ENCODE assay signal across 13 cellular contexts in the genomic region with DNA sequence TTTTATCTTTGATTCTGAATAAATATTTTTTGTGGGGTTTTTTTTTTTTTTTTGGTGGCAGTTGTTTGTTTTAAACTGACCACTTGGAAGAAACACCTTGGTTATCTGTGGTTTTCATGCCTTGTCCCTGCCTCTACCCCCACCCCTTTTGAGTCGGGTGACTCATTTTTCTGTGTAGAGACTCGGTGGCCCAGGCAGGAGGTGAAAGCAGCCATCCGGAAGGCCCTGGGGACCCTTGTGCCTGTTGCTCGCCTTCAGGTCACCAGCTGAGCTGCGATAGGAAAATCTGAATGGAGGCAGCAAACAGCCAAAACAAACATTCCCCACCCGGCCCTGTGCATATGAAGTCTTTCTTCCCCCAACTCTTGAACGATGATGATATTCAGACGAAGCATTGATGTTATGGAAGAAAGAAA. TPM values are rescaled to one million over a fixed set of nuclear protein-coding genes. Genes with fewer than 3 reads are reported as not detected.
DNase-seq lines count a peak whose midpoint lies in the region; ATAC-seq and TF ChIP-seq lines count a peak whose summit lies in the region.
"Had no signal": no experiment of that assay in that cellular context is flagged by ENCODE, and none has a peak within 500 bp of the region (broad histone marks: within the 10 kb centered on the region; RNA-seq: fewer than 3 reads in every experiment).

No MANE protein-coding gene starts in this region.

- H3K9me3 ChIP-seq in skeletal muscle tissue (ENCODE audit: control insufficient read depth in 3 of 3, low read length in 3 of 3): no peaks in the 10 kb centered on the region
- H3K9me3 ChIP-seq: body of pancreas had no signal

- DNase-seq in Daoy (ENCODE audit: low read depth): peak; percentile 36
- peak; percentile 74 for DNase-seq in astrocyte of the spinal cord (ENCODE audit: low read depth, low spot score)
- DNase-seq in islet precursor cell: peak; percentile 67
- no peak for DNase-seq in NCI-H1048 (lab: John Stamatoyannopoulos, UW)
- no peak for DNase-seq in NCI-H146 (lab: John Stamatoyannopoulos, UW)
- DNase-seq: activated CD4-positive, alpha-beta T cell treated with anti-CD3 and anti-CD28 coated beads, Interleukin-2, amount 50 U/mL, for 4 hours; NCI-H1417 had no signal

- no peak overlapping the region for H3K9ac ChIP-seq in skeletal muscle tissue (ENCODE audit: low read depth in 1 of 3, low read length in 3 of 3)

- ATAC-seq in GM19324 (IDR thresholded peaks at IDR 0.05; ENCODE audit: low FRiP score, unreplicated experiment) (no peak), HG02970 (IDR thresholded peaks at IDR 0.05; ENCODE audit: low FRiP score, unreplicated experiment) (no peak)
- ATAC-seq: body of pancreas, GM12878 had no signal

- peak overlapping the region; percentile 90 for H3K27ac ChIP-seq in skeletal muscle tissue (ENCODE audit: low read depth, low read length)
- H3K27ac ChIP-seq: C4-2B had no signal

- H3K27me3 ChIP-seq in skeletal muscle tissue (ENCODE audit: control insufficient read depth in 3 of 3, insufficient read depth in 3 of 3, low read length in 3 of 3): no peaks in the 10 kb centered on the region
- H3K27me3 ChIP-seq: body of pancreas had no signal

- no peak for TF ChIP-seq CTCF in astrocyte of the spinal cord (IDR thresholded peaks at IDR 0.05; ENCODE audit: low read depth, low read length)

- in situ Hi-C loops in astrocyte of the spinal cord (cut with HindIII; ENCODE audit: low sequenced_read_pairs): no loop called here

- peaks cover 44 to 48% (median 45%) of the 10 kb centered on the region in 3 donors for H3K36me3 ChIP-seq in skeletal muscle tissue (ENCODE audit: control insufficient read depth in 3 of 3, insufficient read depth in 3 of 3, low read length in 3 of 3)

- H3K4me3 ChIP-seq in astrocyte of the spinal cord (ENCODE audit: low read depth, low read length) (no peak overlapping the region), skeletal muscle tissue (ENCODE audit: low read length in 3 of 3) (no peak overlapping the region)
- H3K4me3 ChIP-seq: body of pancreas, GM12878 had no signal

- H3K4me1 ChIP-seq in skeletal muscle tissue (ENCODE audit: control insufficient read depth in 3 of 3, insufficient read depth in 3 of 3, low read length in 3 of 3): peaks cover 42 to 50% (median 47%) of the 10 kb centered on the region in 3 donors

RNA-seq across cellular contexts. Expression of gene CYP17A1, which starts 22.7 kb away (rescaled TPM):
- total RNA-seq in Daoy (2014; rRNA removed; shearing (Covaris generic)): not detected in 2 replicates
- not detected for total RNA-seq in skeletal muscle tissue
- total RNA-seq: body of pancreas had no signal

RNA-seq across cellular contexts. Expression of gene BORCS7, which starts 39.6 kb away (rescaled TPM):
- total RNA-seq in Daoy (2014; rRNA removed; shearing (Covaris generic)): 10.9 and 13.0 TPM in 2 replicates
- 19.3 TPM for total RNA-seq in skeletal muscle tissue

RNA-seq across cellular contexts. Expression of gene AS3MT, which starts 54.8 kb away (rescaled TPM):
- total RNA-seq in Daoy (2014; rRNA removed; shearing (Covaris generic)): 0.34 and 0.54 TPM in 2 replicates
- total RNA-seq in skeletal muscle tissue: 6.8 TPM

Comparison
In these comparisons a context has a peak if more than half of its experiments do, and no peak if none do; other contexts are left out.
1. DNase-seq: peak in Daoy (single experiment), astrocyte of the spinal cord (single experiment) and islet precursor cell (single experiment); none in NCI-H1048 (single experiment) and NCI-H146 (single experiment).